Comparison of ENCODE assay signal across 8 cellular contexts in genomic region chr2:55232084-55232862, GRCh38. TPM values are rescaled to one million over a fixed set of nuclear protein-coding genes. Genes with fewer than 3 reads are reported as not detected.
DNase-seq lines count a peak whose midpoint lies in the region; ATAC-seq and TF ChIP-seq lines count a peak whose summit lies in the region.

Gene CLHC1, minus strand, starts transcription at chr2:55232293. Its CDS starts 9,882 bp downstream, at chr2:55222411.
Gene RPS27A, plus strand, starts transcription at chr2:55232688. Its CDS starts 137 bp downstream, at chr2:55232825.

- peak within 1 kb of the TSS; percentile 98 for H3K18ac ChIP-seq in IMR-90 (ENCODE audit: low read depth, low read length)

- peak within 1 kb of the TSS; percentile 93 for H2AK5ac ChIP-seq in IMR-90 (ENCODE audit: low read depth, low read length)

- peak within 1 kb of the TSS; percentile 100 for H3K14ac ChIP-seq in IMR-90 (replicated peaks; ENCODE audit: low read depth, low read length)

- H2BK120ac ChIP-seq in IMR-90 (ENCODE audit: low read depth, low read length), result peak within 1 kb of the TSS; percentile 99

- peaks cover 26% of the 10 kb centered on the region; the same call in 1 of the 2 replicates for H4K20me1 ChIP-seq in IMR-90 (ENCODE audit: insufficient read depth, low read length)

- H4K8ac ChIP-seq in IMR-90 (ENCODE audit: low read depth in 2 of 2, low read length in 2 of 2), result peak within 1 kb of the TSS; percentile 96 to 100

- H3K56ac ChIP-seq in IMR-90 (ENCODE audit: extremely low read depth, insufficient read depth, low read length), result peak within 1 kb of the TSS; percentile 100

- peak; percentile 84 for ATAC-seq in GM21528 (IDR thresholded peaks at IDR 0.05; ENCODE audit: low FRiP score, unreplicated experiment)
- peak; percentile 93 for ATAC-seq in IMR-90 (ENCODE audit: low read depth)

- dilution Hi-C loops in IMR-90 (cut with HindIII; ENCODE audit: low sequenced_read_pairs, unreplicated experiment), result no loop called here

- no peak for TF ChIP-seq RAD21 in IMR-90 (IDR thresholded peaks at IDR 0.05; ENCODE audit: low read length)

- peak within 1 kb of the TSS; percentile 81 for H3K4me2 ChIP-seq in IMR-90 (ENCODE audit: low read depth, low read length)

- H3K9ac ChIP-seq in IMR-90 (ENCODE audit: low read depth, low read length) (peak within 1 kb of the TSS; percentile 98), mucosa of rectum (ENCODE audit: low read depth in 1 of 2, low read length in 2 of 2) (peak within 1 kb of the TSS; percentile 92 to 93)

- H3K4me1 ChIP-seq in IMR-90 (ENCODE audit: control insufficient read depth, insufficient read depth, low read length), result peaks cover 3% of the 10 kb centered on the region; the same call in 1 of the 2 replicates
- peaks cover 6 to 10% of the 10 kb centered on the region in 2 donors for H3K4me1 ChIP-seq in mucosa of rectum (ENCODE audit: control insufficient read depth in 2 of 2, insufficient read depth in 2 of 2, low read length in 2 of 2)

- CTCF ChIA-PET in IMR-90 (lab: Yijun Ruan, JAX), result no interaction called here

- H2BK20ac ChIP-seq in IMR-90 (ENCODE audit: low read depth, low read length), result peak within 1 kb of the TSS; percentile 93

- in situ Hi-C loops in IMR-90 (cut with MboI; ENCODE audit: low sequenced_read_pairs), result no loop called here

- no peak for TF ChIP-seq CTCF in IMR-90 (conservative IDR thresholded peaks at IDR 0.05; ENCODE audit: low read depth, low read length)

- peak within 1 kb of the TSS; percentile 99 for H3K4ac ChIP-seq in IMR-90 (ENCODE audit: low read depth, low read length)

- 0% methylated on average over 23 of the region's 37 CpGs; no CpG with 5 or more reads in 1 of the 2 experiments for WGBS in IMR-90 (ENCODE audit: extremely low coverage in 2 of 2, insufficient read length in 1 of 2), 2 experiments

- TF ChIP-seq POLR2A in IMR-90 (IDR thresholded peaks at IDR 0.05; ENCODE audit: low read depth, low read length), result peak; percentile 95
- TF ChIP-seq POLR2A in erythroblast (IDR thresholded peaks at IDR 0.05; ENCODE audit: low read length), result peak; percentile 97

- peak within 1 kb of the TSS; percentile 88 for H2AFZ ChIP-seq in IMR-90 (replicated peaks; ENCODE audit: low read length, poor library complexity)

- H3K27me3 ChIP-seq in IMR-90 (ENCODE audit: control insufficient read depth, insufficient read depth, low read length) (no peaks in the 10 kb centered on the region), mucosa of rectum (ENCODE audit: control insufficient read depth in 2 of 2, insufficient read depth in 2 of 2, low read length in 2 of 2) (no peaks in the 10 kb centered on the region)

- peaks cover 27 to 78% of the 10 kb centered on the region in 2 experiments for H3K79me1 ChIP-seq in IMR-90 (ENCODE audit: low read depth in 1 of 2, low read length in 2 of 2)

- H3K27ac ChIP-seq in IMR-90 (ENCODE audit: insufficient read depth, low read length) (peak within 1 kb of the TSS; percentile 94), mucosa of rectum (ENCODE audit: low read depth in 2 of 2, low read length in 2 of 2) (peak within 1 kb of the TSS; percentile 94 to 96)

- intact Hi-C loops in IMR-90 (cut with micrococcal nuclease), result loop anchor here (2.0 to 5.0 kb wide), 2 partner anchors 130 to 183 kb away; no protein-coding TSS in a partner anchor

- H2BK5ac ChIP-seq in IMR-90 (ENCODE audit: low read depth, low read length, poor library complexity, severe bottlenecking), result peak within 1 kb of the TSS; percentile 98

- POLR2A ChIA-PET in IMR-90 (lab: Charles Lee; ENCODE audit: unreplicated experiment), result interaction anchor here (0.6 kb wide), 2 partner anchors 8 to 12 kb away, joined by 4 read pairs; no protein-coding TSS in a partner anchor

- H3K4me3 ChIP-seq in IMR-90 (ENCODE audit: insufficient read depth, low read depth, low read length) (peak within 1 kb of the TSS; percentile 75), mucosa of rectum (ENCODE audit: low read length in 2 of 2) (peak within 1 kb of the TSS; percentile 82 to 90)

- H3K9me3 ChIP-seq in IMR-90 (ENCODE audit: control insufficient read depth, insufficient read depth, low read length), result no peaks in the 10 kb centered on the region
- no peaks in the 10 kb centered on the region for H3K9me3 ChIP-seq in mucosa of rectum (ENCODE audit: control insufficient read depth in 2 of 2, low read length in 2 of 2)

- H2AK9ac ChIP-seq in IMR-90 (replicated peaks; ENCODE audit: low read depth, low read length, poor library complexity), result peak within 1 kb of the TSS; percentile 99

- no TSS peak for BruUV-seq in IMR-90 (replicated peaks; lab: Mats Ljungman, UMichigan)

- H4K5ac ChIP-seq in IMR-90 (ENCODE audit: low read depth, low read length), result peak within 1 kb of the TSS; percentile 96

- H3K23ac ChIP-seq in IMR-90 (ENCODE audit: low read depth, low read length), result peak within 1 kb of the TSS; percentile 100

- no peaks in the 10 kb centered on the region; the same call in 1 of the 2 replicates for H3K9me1 ChIP-seq in IMR-90 (ENCODE audit: insufficient read depth, low read length)

- H2BK15ac ChIP-seq in IMR-90 (ENCODE audit: low read depth, low read length), result peak within 1 kb of the TSS; percentile 97

- DNase-seq in DMS 273 (lab: John Stamatoyannopoulos, UW; ENCODE audit: unreplicated experiment) (peak; percentile 96), IMR-90 (peak; percentile 97), OCI-M1 (lab: John Stamatoyannopoulos, UW) (peak; percentile 95), activated T-cell treated with anti-CD3 and anti-CD28 coated beads for 4 hours (peak; percentile 96), erythroblast (lab: John Stamatoyannopoulos, UW) (peak; percentile 95 to 97)
- peak; percentile 97 for DNase-seq in stimulated activated CD8-positive, alpha-beta memory T cell treated with anti-CD3 and anti-CD28 coated beads, Interleukin-4, amount 100 ng/mL, for 48 hours

- H3K36me3 ChIP-seq in IMR-90 (ENCODE audit: control insufficient read depth, insufficient read depth, low read length) (peaks cover 23% of the 10 kb centered on the region), mucosa of rectum (ENCODE audit: control insufficient read depth in 2 of 2, insufficient read depth in 2 of 2, low read length in 2 of 2) (peaks cover 26 to 29% of the 10 kb centered on the region in 2 donors)

- peak within 1 kb of the TSS; percentile 100 for H4K91ac ChIP-seq in IMR-90 (ENCODE audit: insufficient read depth, low read depth, low read length)

TF ChIP-seq in IMR-90, 13 proteins besides CTCF, POLR2A, EP300 and RAD21:
- no peak for TF ChIP-seq FOS (IDR thresholded peaks at IDR 0.05; ENCODE audit: low read depth, low read length)
- TF ChIP-seq CEBPB (IDR thresholded peaks at IDR 0.05; ENCODE audit: low read depth, low read length), result no peak
- no peak for TF ChIP-seq MAFK (IDR thresholded peaks at IDR 0.05; ENCODE audit: low read depth, low read length)
- no peak; the same call in none of the 2 replicates for TF ChIP-seq MAZ (IDR thresholded peaks at IDR 0.05; ENCODE audit: borderline replicate concordance, low read depth, low read length)
- no peak for TF ChIP-seq SMC3 (IDR thresholded peaks at IDR 0.05; ENCODE audit: low read depth, low read length)
- TF ChIP-seq CHD1 (IDR thresholded peaks at IDR 0.05; ENCODE audit: low read depth, low read length), result peak; percentile 90
- TF ChIP-seq BHLHE40 (IDR thresholded peaks at IDR 0.05; ENCODE audit: low read depth, low read length), result no peak
- TF ChIP-seq NFE2L2 (IDR thresholded peaks at IDR 0.05; ENCODE audit: low read depth, low read length), result no peak
- no peak for TF ChIP-seq RCOR1 (IDR thresholded peaks at IDR 0.05; ENCODE audit: insufficient replicate concordance, low read length)
- peak; percentile 88 for TF ChIP-seq MXI1 (IDR thresholded peaks at IDR 0.05; ENCODE audit: borderline replicate concordance, low read depth, low read length)
- peak; percentile 47; the same call in 1 of the 2 replicates for TF ChIP-seq USF2 (IDR thresholded peaks at IDR 0.05; ENCODE audit: low read depth, low read length)
- TF ChIP-seq, protein P1, sequence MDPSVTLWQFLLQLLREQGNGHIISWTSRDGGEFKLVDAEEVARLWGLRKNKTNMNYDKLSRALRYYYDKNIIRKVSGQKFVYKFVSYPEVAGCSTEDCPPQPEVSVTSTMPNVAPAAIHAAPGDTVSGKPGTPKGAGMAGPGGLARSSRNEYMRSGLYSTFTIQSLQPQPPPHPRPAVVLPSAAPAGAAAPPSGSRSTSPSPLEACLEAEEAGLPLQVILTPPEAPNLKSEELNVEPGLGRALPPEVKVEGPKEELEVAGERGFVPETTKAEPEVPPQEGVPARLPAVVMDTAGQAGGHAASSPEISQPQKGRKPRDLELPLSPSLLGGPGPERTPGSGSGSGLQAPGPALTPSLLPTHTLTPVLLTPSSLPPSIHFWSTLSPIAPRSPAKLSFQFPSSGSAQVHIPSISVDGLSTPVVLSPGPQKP (IDR thresholded peaks at IDR 0.05; ENCODE audit: borderline replicate concordance, low read depth, low read length), result no peak
- TF ChIP-seq RFX5 (IDR thresholded peaks at IDR 0.05; ENCODE audit: low read depth, low read length), result no peak
TF ChIP-seq in IMR-90: peak in this region for 3.

RNA-seq across cellular contexts. Expression of gene CLHC1, which starts in this region (rescaled TPM):
- 2.3 and 4.7 TPM in 2 replicates for total RNA-seq in IMR-90 (2012; rRNA removed)
- 4.1 and 5.3 TPM in 2 replicates for polyA plus RNA-seq in IMR-90 (2012; rRNA removed)
- 0.16 and 0.27 TPM in 2 replicates for polyA plus RNA-seq in IMR-90 (2012; cell fraction: cytosol; rRNA removed)
- 2.9 and 17.4 TPM in 2 replicates for polyA plus RNA-seq in IMR-90 (2012; cell fraction: nucleus; rRNA removed; ENCODE audit: low replicate concordance)

RNA-seq across cellular contexts. Expression of gene RPS27A, which starts in this region (rescaled TPM):
- 496 and 1,448 TPM in 2 replicates for total RNA-seq in IMR-90 (2012; rRNA removed)
- 1,344 and 1,421 TPM in 2 replicates for polyA plus RNA-seq in IMR-90 (2012; rRNA removed)
- 503 and 1,026 TPM in 2 replicates for polyA plus RNA-seq in IMR-90 (2012; cell fraction: cytosol; rRNA removed)
- polyA plus RNA-seq in IMR-90 (2012; cell fraction: nucleus; rRNA removed; ENCODE audit: low replicate concordance), result 81.5 and 788 TPM in 2 replicates

Comparison
In these comparisons a context has a peak if more than half of its experiments do, and no peak if none do; other contexts are left out.
1. Peak in every context shown above with its lines: DNase-seq, ATAC-seq, H3K4me3 ChIP-seq and H3K27ac ChIP-seq.